In genomic region chr5:150651924-150652688, GRCh38 we compare ENCODE assay signal across 22 cellular contexts. TPM values are rescaled to one million over a fixed set of nuclear protein-coding genes. Genes with fewer than 3 reads are reported as not detected.
A peak's percentile ranks its signal among the peaks of the same experiment; 100 is the strongest.
DNase-seq lines count a peak whose midpoint lies in the region; ATAC-seq and TF ChIP-seq lines count a peak whose summit lies in the region.
"Had no signal": no experiment of that assay in that cellular context is flagged by ENCODE, and none has a peak within 500 bp of the region (broad histone marks: within the 10 kb centered on the region; RNA-seq: fewer than 3 reads in every experiment).

No MANE protein-coding gene starts in this region.

- no peak overlapping the region for H2AFZ ChIP-seq in osteoblast (ENCODE audit: low read length)

- peaks cover 4% of the 10 kb centered on the region for H4K20me1 ChIP-seq in osteoblast (ENCODE audit: insufficient read depth, low read length)

- no peak overlapping the region for H3K4me3 Mint-ChIP-seq in endodermal cell
- H3K4me3 Mint-ChIP-seq: activated CD4-positive, alpha-beta T cell treated with anti-CD3 and anti-CD28 coated beads, Interleukin-2, amount 10 ng/mL, durations not matched to agents 7 days and 5 days; stimulated activated naive CD8-positive, alpha-beta T cell treated with anti-CD3 and anti-CD28 coated beads, Interleukin-15, Interleukin-2, amounts not matched to agents 100 ng/mL and 50 ng/mL, for 24 hours had no signal

- H3K27ac Mint-ChIP-seq in endodermal cell, result no peak overlapping the region
- H3K27ac Mint-ChIP-seq: activated CD4-positive, alpha-beta T cell treated with anti-CD3 and anti-CD28 coated beads, Interleukin-2, amount 10 ng/mL, durations not matched to agents 7 days and 5 days; stimulated activated naive CD8-positive, alpha-beta T cell treated with anti-CD3 and anti-CD28 coated beads, Interleukin-15, Interleukin-2, amounts not matched to agents 100 ng/mL and 50 ng/mL, for 24 hours had no signal

- H3K9ac ChIP-seq in endodermal cell (ENCODE audit: extremely low read depth, low read length, poor library complexity, severe bottlenecking), result no peak overlapping the region

- intact Hi-C loops in left ventricle myocardium inferior (cut with micrococcal nuclease) (no loop called here), Right ventricle myocardium inferior (cut with DNase I) (loop anchor here (10.0 kb wide), 1 partner anchor 197 kb away; no protein-coding TSS in a partner anchor), upper lobe of right lung (cut with DNase I) (no loop called here)

- no peak for DNase-seq in left ventricle myocardium inferior
- no peak for DNase-seq in Right ventricle myocardium inferior (ENCODE audit: missing footprints)
- DNase-seq in endodermal cell, result peak; percentile 52
- DNase-seq in osteoblast (ENCODE audit: insufficient read length, low spot score, missing footprints), result peak; percentile 73
- no peak for DNase-seq in upper lobe of right lung
- no peak for DNase-seq in NCI-H69 (lab: John Stamatoyannopoulos, UW)
- DNase-seq in stimulated activated CD4-positive, alpha-beta T cell treated with anti-CD3 and anti-CD28 coated beads, Interleukin-1b, Interleukin-23, amount 100 ng/mL, for 48 hours, result no peak
- DNase-seq in NCI-H526 treated with DMSO at 0.1 percent for 48 hours (lab: John Stamatoyannopoulos, UW), result no peak
- DNase-seq: activated CD4-positive, alpha-beta T cell treated with anti-CD3 and anti-CD28 coated beads, Interleukin-2, amount 10 ng/mL, durations not matched to agents 7 days and 5 days; activated CD8-positive, alpha-beta memory T cell treated with anti-CD3 and anti-CD28 coated beads, Interleukin-2, amount 50 U/mL, for 4 hours; activated effector memory CD4-positive, alpha-beta T cell treated with Interleukin-2 at 50 U/mL for 16 hours; DMS153; effector CD4-positive, alpha-beta T cell; GF-D8; H7; NCI-H146; NCI-H446; occipital lobe had no signal

- H3K4me1 ChIP-seq in left ventricle myocardium inferior, result peaks cover 86% of the 10 kb centered on the region
- no peaks in the 10 kb centered on the region for H3K4me1 ChIP-seq in endodermal cell (ENCODE audit: control insufficient read depth, insufficient read depth, low read length)
- H3K4me1 ChIP-seq in osteoblast (ENCODE audit: insufficient read depth, low read length), result peaks cover 22% of the 10 kb centered on the region
- peaks cover 24% of the 10 kb centered on the region for H3K4me1 ChIP-seq in upper lobe of right lung

- H3K9me3 ChIP-seq in left ventricle myocardium inferior (replicated peaks) (no peaks in the 10 kb centered on the region), endodermal cell (ENCODE audit: control insufficient read depth, low read length) (no peaks in the 10 kb centered on the region), osteoblast (ENCODE audit: low read depth, low read length) (no peaks in the 10 kb centered on the region), upper lobe of right lung (no peaks in the 10 kb centered on the region)
- H3K9me3 ChIP-seq: right lobe of liver had no signal

- H3K27me3 ChIP-seq in left ventricle myocardium inferior (ENCODE audit: low read depth), result no peaks in the 10 kb centered on the region
- H3K27me3 ChIP-seq in endodermal cell (ENCODE audit: control insufficient read depth, insufficient read depth, low read length, poor library complexity, severe bottlenecking), result no peaks in the 10 kb centered on the region
- H3K27me3 ChIP-seq in osteoblast (ENCODE audit: insufficient read depth, low read length), result no peaks in the 10 kb centered on the region
- no peaks in the 10 kb centered on the region for H3K27me3 ChIP-seq in upper lobe of right lung
- H3K27me3 ChIP-seq: cardiac muscle cell, right lobe of liver had no signal

- H3K79me2 ChIP-seq in osteoblast (ENCODE audit: insufficient read depth, low read length), result no peaks in the 10 kb centered on the region

- no peak overlapping the region for H3K4me2 ChIP-seq in osteoblast (ENCODE audit: insufficient read depth, low read length)

- no peak overlapping the region for H3K4me3 ChIP-seq in left ventricle myocardium inferior
- no peak overlapping the region for H3K4me3 ChIP-seq in endodermal cell (ENCODE audit: low read length)
- H3K4me3 ChIP-seq in osteoblast (ENCODE audit: insufficient read depth, low read length), result no peak overlapping the region
- no peak overlapping the region for H3K4me3 ChIP-seq in upper lobe of right lung
- H3K4me3 ChIP-seq: cardiac muscle cell, right lobe of liver had no signal

- peaks cover 20% of the 10 kb centered on the region for H3K4me1 Mint-ChIP-seq in endodermal cell

- ATAC-seq in Right ventricle myocardium inferior, result no peak
- no peak for ATAC-seq in upper lobe of right lung
- ATAC-seq: esophagus mucosa, right lobe of liver had no signal

- no peak for TF ChIP-seq CTCF in left ventricle myocardium inferior (IDR thresholded peaks at IDR 0.05; ENCODE audit: borderline replicate concordance)
- no peak for TF ChIP-seq CTCF in endodermal cell (conservative IDR thresholded peaks at IDR 0.05)
- no peak for TF ChIP-seq CTCF in osteoblast (IDR thresholded peaks at IDR 0.05; ENCODE audit: extremely low read depth, low read depth, low read length)
- no peak for TF ChIP-seq CTCF in upper lobe of right lung (IDR thresholded peaks at IDR 0.05)

- H3K36me3 Mint-ChIP-seq in endodermal cell (ENCODE audit: low read depth), result peaks cover 3% of the 10 kb centered on the region

- H3K27ac ChIP-seq in left ventricle myocardium inferior (replicated peaks) (peak overlapping the region; percentile 97), endodermal cell (ENCODE audit: low read depth, low read length) (peak overlapping the region; percentile 89), osteoblast (ENCODE audit: low read depth, low read length) (no peak overlapping the region), upper lobe of right lung (peak overlapping the region; percentile 24)
- H3K27ac ChIP-seq: cardiac muscle cell, right lobe of liver had no signal

- H3K9me3 Mint-ChIP-seq in endodermal cell, result no peaks in the 10 kb centered on the region
- H3K9me3 Mint-ChIP-seq: activated CD4-positive, alpha-beta T cell treated with anti-CD3 and anti-CD28 coated beads, Interleukin-2, amount 10 ng/mL, durations not matched to agents 7 days and 5 days; stimulated activated naive CD8-positive, alpha-beta T cell treated with anti-CD3 and anti-CD28 coated beads, Interleukin-15, Interleukin-2, amounts not matched to agents 100 ng/mL and 50 ng/mL, for 24 hours had no signal

- H3K36me3 ChIP-seq in left ventricle myocardium inferior (peaks cover 47% of the 10 kb centered on the region), endodermal cell (ENCODE audit: control insufficient read depth, insufficient read depth, low read length) (no peaks in the 10 kb centered on the region), osteoblast (ENCODE audit: insufficient read depth, low read length) (peaks cover 26% of the 10 kb centered on the region), upper lobe of right lung (peaks cover 32% of the 10 kb centered on the region)
- H3K36me3 ChIP-seq: cardiac muscle cell had no signal

- WGBS in endodermal cell (ENCODE audit: insufficient coverage in 1 of 2, insufficient read length in 1 of 2), 2 experiments, result 84% methylated on average over 13 of the region's 13 CpGs; no CpG with 5 or more reads in 1 of the 2 experiments

- H3K27me3 Mint-ChIP-seq in endodermal cell (ENCODE audit: insufficient read depth), result peaks cover 2% of the 10 kb centered on the region
- H3K27me3 Mint-ChIP-seq: stimulated activated naive CD8-positive, alpha-beta T cell treated with anti-CD3 and anti-CD28 coated beads, Interleukin-15, Interleukin-2, amounts not matched to agents 100 ng/mL and 50 ng/mL, for 24 hours had no signal

RNA-seq across cellular contexts. Expression of gene MYOZ3, which starts 8.9 kb away (rescaled TPM):
- 6.2 TPM for total RNA-seq in left ventricle myocardium inferior
- 5.5 TPM for total RNA-seq in Right ventricle myocardium inferior
- total RNA-seq in endodermal cell, result 10 to 100 TPM; 12.4 to 15.8 TPM
- polyA plus RNA-seq in endodermal cell (2013, experiment 1 of 2), result 4.8 TPM
- 3.3 TPM for polyA plus RNA-seq in endodermal cell (2013, experiment 2 of 2)
- total RNA-seq in osteoblast, result under 0.01 TPM in 1 of 2 replicates, not detected in the other
- total RNA-seq in upper lobe of right lung, result 1.7 TPM
- total RNA-seq: esophagus mucosa had no signal

RNA-seq across cellular contexts. Expression of gene SYNPO, which starts 11.6 kb away (rescaled TPM):
- total RNA-seq in left ventricle myocardium inferior, result 715 TPM
- total RNA-seq in Right ventricle myocardium inferior, result 587 TPM
- total RNA-seq in endodermal cell, result 1 to 10 TPM; 4.2 to 4.5 TPM
- polyA plus RNA-seq in endodermal cell (2013, experiment 1 of 2), result 3.8 TPM
- polyA plus RNA-seq in endodermal cell (2013, experiment 2 of 2), result 4.6 TPM
- total RNA-seq in osteoblast, result 2.7 and 4.0 TPM in 2 replicates
- total RNA-seq in upper lobe of right lung, result 151 TPM

RNA-seq across cellular contexts. Expression of gene RBM22, which starts 48.8 kb away (rescaled TPM):
- total RNA-seq in left ventricle myocardium inferior (25.2 TPM), Right ventricle myocardium inferior (30.5 TPM), endodermal cell (10 to 100 TPM; 42.7 to 44.3 TPM), osteoblast (27.1 and 29.2 TPM in 2 replicates), upper lobe of right lung (51.2 TPM)
- polyA plus RNA-seq in endodermal cell (2013, experiment 1 of 2), result 66.3 TPM
- 58.8 TPM for polyA plus RNA-seq in endodermal cell (2013, experiment 2 of 2)

Comparison
In these comparisons a context has a peak if more than half of its experiments do, and no peak if none do; other contexts are left out.
1. DNase-seq: peak in endodermal cell (single experiment) and osteoblast (single experiment); none in left ventricle myocardium inferior (single experiment), Right ventricle myocardium inferior (single experiment), upper lobe of right lung (single experiment), NCI-H69 (single experiment), stimulated activated CD4-positive, alpha-beta T cell treated with anti-CD3 and anti-CD28 coated beads, Interleukin-1b, Interleukin-23, amount 100 ng/mL, for 48 hours (single experiment) and NCI-H526 treated with DMSO at 0.1 percent for 48 hours (single experiment).
2. RNA of gene SYNPO, which starts 11.6 kb away (total RNA-seq): 715 TPM in left ventricle myocardium inferior (single experiment), 587 TPM in Right ventricle myocardium inferior (single experiment) and 151 TPM in upper lobe of right lung (single experiment); 4.2 to 4.5 TPM in endodermal cell and 2.7 to 4.0 TPM in osteoblast; every median in the first group is over 10 times any median in the second.